7 cellular contexts compared by ENCODE assay signal in the genomic region with DNA sequence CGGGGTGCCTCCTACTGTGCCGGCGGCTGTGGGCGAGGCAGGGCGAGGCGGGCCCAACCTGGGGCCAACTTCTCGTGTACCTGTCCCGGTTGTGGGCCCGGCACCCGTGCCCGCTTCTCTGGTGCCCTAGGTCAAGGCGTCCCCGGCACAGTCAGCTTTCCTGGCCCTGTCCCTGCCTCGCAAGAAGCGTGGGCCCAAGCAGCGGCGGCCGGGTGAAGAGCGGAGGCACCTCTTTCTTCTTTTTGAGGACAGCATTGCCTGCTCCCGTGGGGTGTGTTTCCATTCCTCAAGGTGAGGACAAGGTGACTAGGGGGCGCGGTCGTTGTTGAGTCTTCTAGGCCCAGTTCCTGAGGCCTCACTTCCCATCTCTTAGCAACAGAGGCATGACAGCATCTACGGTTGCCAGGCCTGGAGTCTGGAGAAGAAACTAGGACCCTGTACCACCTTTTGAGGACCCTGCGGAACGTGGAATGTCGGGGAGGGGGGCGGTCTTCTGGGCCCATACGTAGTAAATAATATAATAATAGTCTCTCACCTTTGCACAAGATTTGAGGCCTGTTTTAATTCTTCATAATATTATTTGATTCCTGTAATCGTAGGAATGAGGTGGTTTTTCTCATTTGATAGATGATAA. TPM values are rescaled to one million over a fixed set of nuclear protein-coding genes. Genes with fewer than 3 reads are reported as not detected.
DNase-seq lines count a peak whose midpoint lies in the region; ATAC-seq and TF ChIP-seq lines count a peak whose summit lies in the region.

No MANE protein-coding gene starts in this region.

- in situ Hi-C loops in Panc1 (cut with HindIII; ENCODE audit: low pct_unique_long_range_greater_than_20kb, low sequenced_read_pairs): no loop called here

- TF ChIP-seq CTCF in GM12875 (IDR thresholded peaks at IDR 0.05; ENCODE audit: borderline replicate concordance, insufficient read depth, low read depth, low read length) (no peak), HFFc6 (IDR thresholded peaks at IDR 0.05) (peak; percentile 14; the same call in 1 of the 2 replicates), Panc1 (IDR thresholded peaks at IDR 0.05) (no peak)

- H3K4me3 ChIP-seq in GM12875 (ENCODE audit: low read depth, low read length): peak overlapping the region; percentile 81
- peak overlapping the region; percentile 73 to 92 for H3K4me3 ChIP-seq in Panc1 (ENCODE audit: low read depth in 2 of 2, low read length in 2 of 2)
- peak overlapping the region; percentile 33 to 91 for H3K4me3 ChIP-seq in muscle layer of colon (ENCODE audit: low read depth in 1 of 2, low read length in 2 of 2)

- POLR2A ChIA-PET in Panc1 (lab: Charles Lee): interaction anchor here (1.2 kb wide), 1 partner anchor 23 kb away, joined by 14 read pairs; a partner anchor contains a TSS

- DNase-seq in HFFc6 (no peak), Panc1 (ENCODE audit: low read depth, low spot score) (no peak), NCI-H1105 (lab: John Stamatoyannopoulos, UW) (no peak)
- peak; percentile 44 for DNase-seq in effector CD8-positive, alpha-beta T cell (lab: John Stamatoyannopoulos, UW)

- peak; percentile 58 for ATAC-seq in Panc1
- no peak for ATAC-seq in GM18520 (IDR thresholded peaks at IDR 0.05; ENCODE audit: unreplicated experiment)

- H3K27me3 ChIP-seq in Panc1 (ENCODE audit: control insufficient read depth, insufficient read depth, low read length): no peaks in the 10 kb centered on the region
- no peaks in the 10 kb centered on the region for H3K27me3 ChIP-seq in muscle layer of colon (ENCODE audit: control insufficient read depth in 1 of 2, insufficient read depth in 2 of 2, low read length in 2 of 2)

- peak overlapping the region; percentile 90 for H3K4me3 Mint-ChIP-seq in HFFc6

- H3K27ac ChIP-seq in Panc1 (ENCODE audit: low read length) (peak overlapping the region; percentile 95), muscle layer of colon (ENCODE audit: low read depth, low read length) (peak overlapping the region; percentile 96)

- H3K9ac ChIP-seq in muscle layer of colon (ENCODE audit: low read length): peak overlapping the region; percentile 92

- H3K36me3 ChIP-seq in Panc1 (ENCODE audit: control insufficient read depth, insufficient read depth, low read length): peaks cover 18% of the 10 kb centered on the region
- H3K36me3 ChIP-seq in muscle layer of colon (ENCODE audit: insufficient read depth, low read length): peaks cover 40% of the 10 kb centered on the region

- BruUV-seq in Panc1 (replicated peaks; lab: Mats Ljungman, UMichigan): no TSS peak

- intact Hi-C loops in Panc1 (cut with micrococcal nuclease; ENCODE audit: unreplicated experiment): no loop called here

- CTCF ChIA-PET in Panc1 (lab: Charles Lee): no interaction called here

- H3K36me3 Mint-ChIP-seq in HFFc6 (ENCODE audit: low read depth): peaks cover 25% of the 10 kb centered on the region

- peaks cover 31% of the 10 kb centered on the region for H3K4me1 Mint-ChIP-seq in HFFc6 (ENCODE audit: low read depth)

- peaks cover 11% of the 10 kb centered on the region for H3K4me1 ChIP-seq in Panc1 (ENCODE audit: control insufficient read depth, insufficient read depth, low read length)
- H3K4me1 ChIP-seq in muscle layer of colon (ENCODE audit: insufficient read depth, low read length): peaks cover 27% of the 10 kb centered on the region

- H3K27ac Mint-ChIP-seq in HFFc6: peak overlapping the region; percentile 98

- peaks cover 5% of the 10 kb centered on the region for H3K27me3 Mint-ChIP-seq in HFFc6 (ENCODE audit: insufficient read depth)

- H3K9me3 ChIP-seq in Panc1 (ENCODE audit: control insufficient read depth, insufficient read depth, low read depth, low read length) (no peaks in the 10 kb centered on the region), muscle layer of colon (ENCODE audit: low read length) (no peaks in the 10 kb centered on the region)

- no peaks in the 10 kb centered on the region for H3K9me3 Mint-ChIP-seq in HFFc6

RNA-seq across cellular contexts. Expression of a gene that starts 0.4 kb away (rescaled TPM):
- 10 to 100 TPM; 72.3 to 87.4 (median 78.7) TPM for total RNA-seq in HFFc6 (2021; fragmentation: NEBNext Ultra II Directional; extraction: Animal tissue kit (Norgen Biotek cat#: 25700))
- total RNA-seq in Panc1 (2021; ENCODE audit: unreplicated experiment): 71.5 TPM
- 96.4 TPM for polyA plus RNA-seq in Panc1 (2012; ENCODE audit: insufficient read length)

RNA-seq across cellular contexts. Expression of a gene that starts 0.8 kb away (rescaled TPM):
- total RNA-seq in HFFc6 (2021; fragmentation: NEBNext Ultra II Directional; extraction: Animal tissue kit (Norgen Biotek cat#: 25700)): 10 to 100 TPM; 40.0 to 58.4 (median 55.3) TPM
- 34.9 TPM for total RNA-seq in Panc1 (2021; ENCODE audit: unreplicated experiment)
- polyA plus RNA-seq in Panc1 (2012; ENCODE audit: insufficient read length): 30.7 TPM

RNA-seq across cellular contexts. Expression of a gene that starts 22.7 kb away (rescaled TPM):
- total RNA-seq in HFFc6 (2021; fragmentation: NEBNext Ultra II Directional; extraction: Animal tissue kit (Norgen Biotek cat#: 25700)): 10 to 100 TPM; 49.2 to 54.9 (median 51.9) TPM
- 43.6 TPM for total RNA-seq in Panc1 (2021; ENCODE audit: unreplicated experiment)
- polyA plus RNA-seq in Panc1 (2012; ENCODE audit: insufficient read length): 57.2 TPM
